In the genomic region with DNA sequence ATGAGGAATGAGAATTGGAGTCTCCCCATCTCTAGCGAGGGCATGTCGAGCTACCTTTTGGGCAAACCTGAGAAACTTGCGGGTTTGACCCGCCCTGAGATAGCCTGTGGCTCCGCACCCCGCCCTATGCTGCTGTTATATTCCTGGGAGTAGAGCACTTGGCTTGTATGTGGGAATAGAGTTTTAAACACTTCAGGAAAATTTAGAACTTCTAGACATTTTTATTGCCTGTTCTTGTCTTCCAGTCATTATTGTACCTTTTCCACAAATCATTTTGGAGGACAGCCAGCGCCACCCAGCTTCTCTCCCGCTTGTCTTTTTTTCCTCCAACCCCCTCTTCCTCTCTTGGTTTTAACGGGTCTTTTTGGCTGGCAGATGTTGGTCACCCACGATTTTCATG, we compare ENCODE assay signal across 8 cellular contexts. TPM values are rescaled to one million over a fixed set of nuclear protein-coding genes. Genes with fewer than 3 reads are reported as not detected.
DNase-seq lines count a peak whose midpoint lies in the region; ATAC-seq, FAIRE-seq and TF ChIP-seq lines count a peak whose summit lies in the region.

No MANE protein-coding gene starts in this region.

- peak overlapping the region; percentile 85 to 99 (median 98) for H3K27ac Mint-ChIP-seq in CD4-positive, alpha-beta memory T cell
- H3K27ac Mint-ChIP-seq in activated CD8-positive, alpha-beta T cell treated with anti-CD3 and anti-CD28 coated beads for 36 hours: peak overlapping the region; percentile 98

- peaks cover 14% of the 10 kb centered on the region for H4K20me1 ChIP-seq in osteoblast (ENCODE audit: insufficient read depth, low read length)

- H3K4me1 ChIP-seq in CD4-positive, alpha-beta memory T cell (ENCODE audit: insufficient read depth, low read length): peaks cover 51% of the 10 kb centered on the region
- H3K4me1 ChIP-seq in osteoblast (ENCODE audit: insufficient read depth, low read length): peaks cover 18% of the 10 kb centered on the region

- H3K79me2 ChIP-seq in osteoblast (ENCODE audit: insufficient read depth, low read length): peaks cover 65% of the 10 kb centered on the region

- no peaks in the 10 kb centered on the region for H3K27me3 ChIP-seq in CD4-positive, alpha-beta memory T cell (ENCODE audit: insufficient read depth, low read length)
- H3K27me3 ChIP-seq in osteoblast (ENCODE audit: insufficient read depth, low read length): no peaks in the 10 kb centered on the region

- intact Hi-C loops in CD4-positive, alpha-beta memory T cell (cut with micrococcal nuclease): loop anchor here (1.0 to 5.0 kb wide), 6 partner anchors 97 to 599 kb away; partner anchors contain the start of genes COG2, EGLN1, SPRTN and TSNAX
- intact Hi-C loops in activated CD8-positive, alpha-beta T cell treated with anti-CD3 and anti-CD28 coated beads for 36 hours (cut with micrococcal nuclease): no loop called here

- peaks cover 0 to 1% (median 0%) of the 10 kb centered on the region in 8 donors for H3K9me3 Mint-ChIP-seq in CD4-positive, alpha-beta memory T cell
- H3K9me3 Mint-ChIP-seq in activated CD8-positive, alpha-beta T cell treated with anti-CD3 and anti-CD28 coated beads for 36 hours: no peaks in the 10 kb centered on the region

- peak overlapping the region; percentile 95 for H3K4me2 ChIP-seq in osteoblast (ENCODE audit: insufficient read depth, low read length)

- peaks cover 16% of the 10 kb centered on the region for H3K36me3 ChIP-seq in CD4-positive, alpha-beta memory T cell (ENCODE audit: insufficient read depth, low read length)
- H3K36me3 ChIP-seq in osteoblast (ENCODE audit: insufficient read depth, low read length): peaks cover 7% of the 10 kb centered on the region

- DNase-seq in CD4-positive, alpha-beta memory T cell: peak in 2 of 5 donors; percentile 2 to 15
- DNase-seq in LNCaP clone FGC (ENCODE audit: low read depth) (no peak), germinal center (ENCODE audit: low spot score) (peak; percentile 38), osteoblast (ENCODE audit: insufficient read length, low spot score, missing footprints) (no peak), RCC 7860 (ENCODE audit: low spot score) (no peak)
- peak; percentile 37 for DNase-seq in activated CD8-positive, alpha-beta T cell treated with anti-CD3 and anti-CD28 coated beads for 36 hours
- no peak for DNase-seq in effector CD8-positive, alpha-beta T cell (lab: John Stamatoyannopoulos, UW)

- no peaks in the 10 kb centered on the region for H3K9me3 ChIP-seq in CD4-positive, alpha-beta memory T cell (ENCODE audit: control insufficient read depth in 1 of 2, low read length in 2 of 2)
- H3K9me3 ChIP-seq in osteoblast (ENCODE audit: low read depth, low read length): no peaks in the 10 kb centered on the region

- CTCF ChIA-PET in CD4-positive, alpha-beta memory T cell (lab: Charles Lee; ENCODE audit: partially characterized antibody): interaction anchor here (0.7 to 1.6 kb wide), 5 partner anchors 14 to 1386 kb away, joined by 3 to 4 read pairs (median 3); partner anchors contain the start of gene SPRTN
- CTCF ChIA-PET in activated CD8-positive, alpha-beta T cell treated with anti-CD3 and anti-CD28 coated beads for 36 hours (lab: Charles Lee): interaction anchor here (0.6 to 1.9 kb wide), 6 partner anchors 9 to 96 kb away, joined by 3 to 6 read pairs (median 3); partner anchors contain the start of gene EXOC8

- H3K27ac ChIP-seq in CD4-positive, alpha-beta memory T cell (ENCODE audit: low read depth, low read length): peak overlapping the region; percentile 93
- peak overlapping the region; percentile 73 for H3K27ac ChIP-seq in osteoblast (ENCODE audit: low read depth, low read length)

- peak; percentile 24 for ATAC-seq in GM19397 (IDR thresholded peaks at IDR 0.05; ENCODE audit: unreplicated experiment)
- no peak for ATAC-seq in activated CD8-positive, alpha-beta T cell treated with anti-CD3 and anti-CD28 coated beads for 36 hours

- H3K4me3 ChIP-seq in CD4-positive, alpha-beta memory T cell (ENCODE audit: low read length in 2 of 2): peak overlapping the region; percentile 83 to 99
- H3K4me3 ChIP-seq in LNCaP clone FGC (ENCODE audit: low read depth, low read length) (peak overlapping the region; percentile 75), osteoblast (ENCODE audit: insufficient read depth, low read length) (peak overlapping the region; percentile 94)

- peak overlapping the region; percentile 98 for H2AFZ ChIP-seq in osteoblast (ENCODE audit: low read length)

- H3K4me1 Mint-ChIP-seq in CD4-positive, alpha-beta memory T cell: peaks cover 52 to 81% (median 67%) of the 10 kb centered on the region in 4 donors
- peaks cover 56% of the 10 kb centered on the region for H3K4me1 Mint-ChIP-seq in activated CD8-positive, alpha-beta T cell treated with anti-CD3 and anti-CD28 coated beads for 36 hours (ENCODE audit: low read depth)

- POLR2A ChIA-PET in CD4-positive, alpha-beta memory T cell (lab: Charles Lee; ENCODE audit: partially characterized antibody): interaction anchor here (0.7 to 2.1 kb wide), 6 partner anchors 9 to 286 kb away, joined by 3 to 14 read pairs (median 4); partner anchors contain the start of genes ARV1, EXOC8 and SPRTN
- POLR2A ChIA-PET in activated CD8-positive, alpha-beta T cell treated with anti-CD3 and anti-CD28 coated beads for 36 hours (lab: Charles Lee): interaction anchor here (0.9 to 1.4 kb wide), 5 partner anchors 24 to 121 kb away, joined by 3 to 7 read pairs (median 4); partner anchors contain the start of genes EXOC8 and SPRTN

- no peak for TF ChIP-seq CTCF in LNCaP clone FGC (IDR thresholded peaks at IDR 0.05; ENCODE audit: control insufficient read depth, extremely low read depth, insufficient read depth)
- no peak for TF ChIP-seq CTCF in activated CD8-positive, alpha-beta T cell treated with anti-CD3 and anti-CD28 coated beads for 36 hours (IDR thresholded peaks at IDR 0.05)
- TF ChIP-seq CTCF in osteoblast (IDR thresholded peaks at IDR 0.05; ENCODE audit: extremely low read depth, low read depth, low read length): no peak

- H3K27me3 Mint-ChIP-seq in CD4-positive, alpha-beta memory T cell: no peaks in the 10 kb centered on the region
- no peaks in the 10 kb centered on the region for H3K27me3 Mint-ChIP-seq in activated CD8-positive, alpha-beta T cell treated with anti-CD3 and anti-CD28 coated beads for 36 hours

- FAIRE-seq in RCC 7860 (lab: Jason Lieb, UNC): no peak

- H3K4me3 Mint-ChIP-seq in CD4-positive, alpha-beta memory T cell: peak overlapping the region; percentile 95 to 99 (median 98)
- peak overlapping the region; percentile 99 for H3K4me3 Mint-ChIP-seq in activated CD8-positive, alpha-beta T cell treated with anti-CD3 and anti-CD28 coated beads for 36 hours

- H3K36me3 Mint-ChIP-seq in CD4-positive, alpha-beta memory T cell: peaks cover 26 to 48% of the 10 kb centered on the region in 2 donors
- peaks cover 47% of the 10 kb centered on the region for H3K36me3 Mint-ChIP-seq in activated CD8-positive, alpha-beta T cell treated with anti-CD3 and anti-CD28 coated beads for 36 hours (ENCODE audit: low read depth)

RNA-seq across cellular contexts. Expression of gene GNPAT, which starts 0.7 kb away (rescaled TPM):
- 10 to 100 TPM; 36.9 to 41.2 TPM for total RNA-seq in CD4-positive, alpha-beta memory T cell
- 10 to 100 TPM; 35.7 to 51.9 TPM for polyA plus RNA-seq in CD4-positive, alpha-beta memory T cell
- total RNA-seq in activated CD8-positive, alpha-beta T cell treated with anti-CD3 and anti-CD28 coated beads for 36 hours: 10 to 100 TPM; 56.2 to 59.6 TPM
- 52.1 and 56.6 TPM in 2 replicates for total RNA-seq in osteoblast

Comparison
In these comparisons a context has a peak if more than half of its experiments do, and no peak if none do; other contexts are left out.
1. DNase-seq: peak in activated CD8-positive, alpha-beta T cell treated with anti-CD3 and anti-CD28 coated beads for 36 hours (single experiment) and germinal center (single experiment); none in LNCaP clone FGC (single experiment), osteoblast (single experiment), effector CD8-positive, alpha-beta T cell (single experiment) and RCC 7860 (single experiment).
2. Peak in every context shown above with its lines, with median percentiles within 50 percentile points of each other: H3K4me3 ChIP-seq.